9 cellular contexts compared by ENCODE assay signal in genomic region chr11:20599424-20600346, GRCh38. TPM values are rescaled to one million over a fixed set of nuclear protein-coding genes. Genes with fewer than 3 reads are reported as not detected.
DNase-seq lines count a peak whose midpoint lies in the region; ATAC-seq and TF ChIP-seq lines count a peak whose summit lies in the region.
"Had no signal": no experiment of that assay in that cellular context is flagged by ENCODE, and none has a peak within 500 bp of the region (broad histone marks: within the 10 kb centered on the region; RNA-seq: fewer than 3 reads in every experiment).

Gene SLC6A5, plus strand, starts transcription at chr11:20599608. Its CDS starts 65 bp downstream, at chr11:20599673.

- peaks cover 78% of the 10 kb centered on the region for H3K27me3 Mint-ChIP-seq in activated T-helper 1 cell treated with anti-CD3 and anti-CD28 coated beads, Interleukin-12 subunit alpha, Interleukin-12 subunit beta, Interleukin-2, Interleukin-4 antibody, amounts not matched to agents 30 ng/mL and 10 ng/mL and 1 ng/mL, durations not matched to agents 14 hours and 24 hours and 36 hours (ENCODE audit: insufficient read depth)
- peaks cover 84% of the 10 kb centered on the region for H3K27me3 Mint-ChIP-seq in CD8-positive, alpha-beta T cell (ENCODE audit: low read depth)

- no peak for ATAC-seq in CD8-positive, alpha-beta T cell

- H3K4me3 Mint-ChIP-seq in activated T-helper 1 cell treated with anti-CD3 and anti-CD28 coated beads, Interleukin-12 subunit alpha, Interleukin-12 subunit beta, Interleukin-2, Interleukin-4 antibody, amounts not matched to agents 30 ng/mL and 10 ng/mL and 1 ng/mL, durations not matched to agents 14 hours and 24 hours and 36 hours = no peak within 1 kb of the TSS
- H3K4me3 Mint-ChIP-seq in CD8-positive, alpha-beta T cell = no peak within 1 kb of the TSS

- peaks cover 2% of the 10 kb centered on the region for H3K36me3 Mint-ChIP-seq in activated T-helper 1 cell treated with anti-CD3 and anti-CD28 coated beads, Interleukin-12 subunit alpha, Interleukin-12 subunit beta, Interleukin-2, Interleukin-4 antibody, amounts not matched to agents 30 ng/mL and 10 ng/mL and 1 ng/mL, durations not matched to agents 14 hours and 24 hours and 36 hours (ENCODE audit: low read depth)
- H3K36me3 Mint-ChIP-seq in CD8-positive, alpha-beta T cell = no peaks in the 10 kb centered on the region

- peaks cover 24% of the 10 kb centered on the region for H3K27me3 ChIP-seq in CD8-positive, alpha-beta T cell (ENCODE audit: insufficient read depth, low read length)

- POLR2A ChIA-PET in CD8-positive, alpha-beta T cell (lab: Charles Lee) = no interaction called here

- no peaks in the 10 kb centered on the region for H3K4me1 ChIP-seq in CD8-positive, alpha-beta T cell (ENCODE audit: insufficient read depth, low read length)

- H3K9me3 ChIP-seq in CD8-positive, alpha-beta T cell (ENCODE audit: low read length) = no peaks in the 10 kb centered on the region

- CTCF ChIA-PET in CD8-positive, alpha-beta T cell (lab: Charles Lee) = interaction anchor here (1.6 kb wide), 1 partner anchor 10 kb away, joined by 5 read pairs; no protein-coding TSS in a partner anchor

- H3K9me3 Mint-ChIP-seq in activated T-helper 1 cell treated with anti-CD3 and anti-CD28 coated beads, Interleukin-12 subunit alpha, Interleukin-12 subunit beta, Interleukin-2, Interleukin-4 antibody, amounts not matched to agents 30 ng/mL and 10 ng/mL and 1 ng/mL, durations not matched to agents 14 hours and 24 hours and 36 hours = peaks cover 12% of the 10 kb centered on the region
- no peaks in the 10 kb centered on the region for H3K9me3 Mint-ChIP-seq in CD8-positive, alpha-beta T cell
- H3K9me3 Mint-ChIP-seq: nephron had no signal

- no peaks in the 10 kb centered on the region for H3K36me3 ChIP-seq in CD8-positive, alpha-beta T cell (ENCODE audit: insufficient read depth, low read length)

- H3K27ac ChIP-seq in CD8-positive, alpha-beta T cell (ENCODE audit: low read depth, low read length) = no peak within 1 kb of the TSS

- TF ChIP-seq CTCF in CD8-positive, alpha-beta T cell (IDR thresholded peaks at IDR 0.05) = no peak

- DNase-seq in CD1c-positive myeloid dendritic cell (ENCODE audit: extremely low spot score) (peak; percentile 21), HPDE6-E6E7 (ENCODE audit: extremely low spot score) (peak; percentile 32), islet precursor cell (peak; percentile 91), OCI-M2 (lab: John Stamatoyannopoulos, UW; ENCODE audit: unreplicated experiment) (no peak), HCEC 1CT (no peak)
- DNase-seq in activated T-helper 1 cell treated with anti-CD3 and anti-CD28 coated beads, Interleukin-12 subunit alpha, Interleukin-12 subunit beta, Interleukin-2, Interleukin-4 antibody, amounts not matched to agents 30 ng/mL and 10 ng/mL and 1 ng/mL, durations not matched to agents 14 hours and 24 hours and 36 hours (ENCODE audit: low spot score) = no peak
- DNase-seq in stimulated activated naive CD4-positive, alpha-beta T cell (lab: John Stamatoyannopoulos, UW) = no peak
- no peak for DNase-seq in CD8-positive, alpha-beta T cell

- H3K4me1 Mint-ChIP-seq in activated T-helper 1 cell treated with anti-CD3 and anti-CD28 coated beads, Interleukin-12 subunit alpha, Interleukin-12 subunit beta, Interleukin-2, Interleukin-4 antibody, amounts not matched to agents 30 ng/mL and 10 ng/mL and 1 ng/mL, durations not matched to agents 14 hours and 24 hours and 36 hours (ENCODE audit: low read depth) = no peaks in the 10 kb centered on the region
- H3K4me1 Mint-ChIP-seq in CD8-positive, alpha-beta T cell (ENCODE audit: low read depth) = no peaks in the 10 kb centered on the region
- H3K4me1 Mint-ChIP-seq: nephron had no signal

- intact Hi-C loops in activated T-helper 1 cell treated with anti-CD3 and anti-CD28 coated beads, Interleukin-12 subunit alpha, Interleukin-12 subunit beta, Interleukin-2, Interleukin-4 antibody, amounts not matched to agents 30 ng/mL and 10 ng/mL and 1 ng/mL, durations not matched to agents 14 hours and 24 hours and 36 hours (cut with micrococcal nuclease) = loop anchor here (2.0 to 5.0 kb wide), 2 partner anchors 73 to 443 kb away; no protein-coding TSS in a partner anchor
- intact Hi-C loops in CD8-positive, alpha-beta T cell (cut with DNase I, micrococcal nuclease) = no loop called here

- no peak within 1 kb of the TSS for H3K4me3 ChIP-seq in CD8-positive, alpha-beta T cell (ENCODE audit: low read depth, low read length)

- peak within 1 kb of the TSS; percentile 40 for H3K27ac Mint-ChIP-seq in activated T-helper 1 cell treated with anti-CD3 and anti-CD28 coated beads, Interleukin-12 subunit alpha, Interleukin-12 subunit beta, Interleukin-2, Interleukin-4 antibody, amounts not matched to agents 30 ng/mL and 10 ng/mL and 1 ng/mL, durations not matched to agents 14 hours and 24 hours and 36 hours
- no peak within 1 kb of the TSS for H3K27ac Mint-ChIP-seq in CD8-positive, alpha-beta T cell
- H3K27ac Mint-ChIP-seq: nephron had no signal

RNA-seq across cellular contexts. Expression of gene SLC6A5, which starts in this region (rescaled TPM):
- total RNA-seq in activated T-helper 1 cell treated with anti-CD3 and anti-CD28 coated beads, Interleukin-12 subunit alpha, Interleukin-12 subunit beta, Interleukin-2, Interleukin-4 antibody, amounts not matched to agents 30 ng/mL and 10 ng/mL and 1 ng/mL, durations not matched to agents 14 hours and 24 hours and 36 hours = not detected in 2 replicates
- total RNA-seq in CD8-positive, alpha-beta T cell = not detected

Comparison
In these comparisons a context has a peak if more than half of its experiments do, and no peak if none do; other contexts are left out.
1. DNase-seq: peak in CD1c-positive myeloid dendritic cell (single experiment), HPDE6-E6E7 (single experiment) and islet precursor cell (single experiment); none in activated T-helper 1 cell treated with anti-CD3 and anti-CD28 coated beads, Interleukin-12 subunit alpha, Interleukin-12 subunit beta, Interleukin-2, Interleukin-4 antibody, amounts not matched to agents 30 ng/mL and 10 ng/mL and 1 ng/mL, durations not matched to agents 14 hours and 24 hours and 36 hours (single experiment), OCI-M2 (single experiment), stimulated activated naive CD4-positive, alpha-beta T cell (0 of 6), CD8-positive, alpha-beta T cell (0 of 7) and HCEC 1CT (single experiment).